ENCODE assay signal across 8 cellular contexts in the genomic region with DNA sequence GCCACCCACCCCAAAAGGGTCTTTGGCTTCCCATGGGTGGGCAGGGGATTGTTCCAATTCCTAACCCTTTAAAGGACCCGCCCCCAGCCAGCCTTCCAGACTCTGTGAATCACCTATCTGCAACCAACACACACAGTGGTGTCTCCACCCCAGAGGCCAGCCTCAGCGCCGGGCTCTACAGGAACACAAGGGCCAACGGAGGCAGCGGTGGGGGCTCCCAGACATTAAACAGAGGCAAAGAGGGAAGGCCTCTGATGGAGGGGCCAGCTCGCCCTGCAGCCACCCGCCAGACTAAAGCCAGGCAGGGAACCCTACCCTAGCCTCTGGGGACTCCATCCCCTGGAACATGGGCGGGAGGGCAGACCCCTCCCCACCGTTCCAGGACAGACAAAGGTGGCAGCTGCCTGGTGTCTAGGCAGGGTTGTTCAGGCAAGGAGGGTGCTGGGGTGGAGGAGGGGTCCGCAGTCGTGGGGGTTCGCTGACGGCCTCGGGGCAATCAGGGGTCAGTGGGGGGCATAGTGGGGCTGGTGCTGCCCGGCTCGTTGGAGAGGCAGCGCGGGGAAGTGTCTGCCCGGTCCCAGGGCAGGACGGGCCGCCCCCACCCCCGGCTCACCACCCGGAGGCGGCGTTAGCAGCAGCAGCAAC. TPM values are rescaled to one million over a fixed set of nuclear protein-coding genes. Genes with fewer than 3 reads are reported as not detected.
DNase-seq lines count a peak whose midpoint lies in the region; ATAC-seq lines count a peak whose summit lies in the region.

No MANE protein-coding gene starts in this region.

- H3K36me3 Mint-ChIP-seq in naive thymus-derived CD4-positive, alpha-beta T cell, result peaks cover 0 to 15% (median 6%) of the 10 kb centered on the region in 5 donors

- DNase-seq in GM04503 (ENCODE audit: low read depth) (peak; percentile 9), SJCRH30 (peak; percentile 36 to 39), epithelial cell of prostate (ENCODE audit: low read depth, low spot score) (no peak), RKO (ENCODE audit: low spot score) (no peak), NCI-H748 treated with DMSO at 0.1 percent for 48 hours (lab: John Stamatoyannopoulos, UW) (no peak), left lobe of liver (ENCODE audit: low spot score) (no peak)
- no peak for DNase-seq in naive thymus-derived CD4-positive, alpha-beta T cell

- H3K27ac Mint-ChIP-seq in naive thymus-derived CD4-positive, alpha-beta T cell, result peak overlapping the region in 8 of 9 donors; percentile 33 to 90 (median 82)

- intact Hi-C loops in naive thymus-derived CD4-positive, alpha-beta T cell (cut with micrococcal nuclease), result loop anchor here in 1 of 2 donors (1.0 kb wide), 1 partner anchor 153 kb away; no protein-coding TSS in a partner anchor

- no peaks in the 10 kb centered on the region for H3K27me3 ChIP-seq in SJCRH30
- no peaks in the 10 kb centered on the region for H3K27me3 ChIP-seq in naive thymus-derived CD4-positive, alpha-beta T cell (ENCODE audit: control insufficient read depth in 2 of 2, insufficient read depth in 2 of 2, low read length in 2 of 2)

- H3K4me3 ChIP-seq in SJCRH30, result peak overlapping the region; percentile 64
- peak overlapping the region; percentile 69 for H3K4me3 ChIP-seq in naive thymus-derived CD4-positive, alpha-beta T cell (ENCODE audit: low read length)

- no peaks in the 10 kb centered on the region for H3K9me3 ChIP-seq in SJCRH30 (replicated peaks)
- H3K9me3 ChIP-seq in naive thymus-derived CD4-positive, alpha-beta T cell (ENCODE audit: control insufficient read depth in 2 of 3, low read length in 3 of 3), result no peaks in the 10 kb centered on the region

- H3K27me3 Mint-ChIP-seq in naive thymus-derived CD4-positive, alpha-beta T cell, result no peaks in the 10 kb centered on the region

- peaks cover 42 to 69% (median 62%) of the 10 kb centered on the region in 7 donors for H3K4me1 Mint-ChIP-seq in naive thymus-derived CD4-positive, alpha-beta T cell

- H3K27ac ChIP-seq in SJCRH30 (0 out of 2 replicates have a peak overlapping the region, but pooled peaks have one; percentile 3), epithelial cell of prostate (peak overlapping the region; percentile 37)
- H3K27ac ChIP-seq in naive thymus-derived CD4-positive, alpha-beta T cell (ENCODE audit: low read depth, low read length), result peak overlapping the region; percentile 72

- no peaks in the 10 kb centered on the region for H3K9me3 Mint-ChIP-seq in naive thymus-derived CD4-positive, alpha-beta T cell

- peak; percentile 2 for ATAC-seq in naive thymus-derived CD4-positive, alpha-beta T cell
- no peak for ATAC-seq in GM18870 (IDR thresholded peaks at IDR 0.05; ENCODE audit: unreplicated experiment)
- no peak for ATAC-seq in left lobe of liver

- CTCF ChIA-PET in naive thymus-derived CD4-positive, alpha-beta T cell (lab: Charles Lee), result interaction anchor here (0.8 to 2.6 kb wide), 4 partner anchors 46 to 103 kb away, joined by 3 to 18 read pairs (median 10); no protein-coding TSS in a partner anchor

- H3K4me1 ChIP-seq in SJCRH30, result peaks cover 8% of the 10 kb centered on the region; the same call in 1 of the 2 replicates
- H3K4me1 ChIP-seq in naive thymus-derived CD4-positive, alpha-beta T cell (ENCODE audit: control insufficient read depth in 2 of 2, insufficient read depth in 2 of 2, low read length in 2 of 2), result peaks cover 28 to 43% of the 10 kb centered on the region in 2 donors

- H3K36me3 ChIP-seq in SJCRH30, result no peaks in the 10 kb centered on the region
- H3K36me3 ChIP-seq in naive thymus-derived CD4-positive, alpha-beta T cell (ENCODE audit: control insufficient read depth in 2 of 3, insufficient read depth in 3 of 3, low read length in 3 of 3), result no peaks in the 10 kb centered on the region

- POLR2A ChIA-PET in naive thymus-derived CD4-positive, alpha-beta T cell (lab: Charles Lee), result interaction anchor here (0.9 to 3.5 kb wide), 12 partner anchors 11 to 67 kb away, joined by 3 to 28 read pairs (median 4); partner anchors contain the start of genes ATRIP, CCDC51 and TMA7

- H3K4me3 Mint-ChIP-seq in naive thymus-derived CD4-positive, alpha-beta T cell, result peak overlapping the region; percentile 68 to 87 (median 82)

RNA-seq across cellular contexts. Expression of gene SHISA5, which starts 0.4 kb away (rescaled TPM):
- total RNA-seq in SJCRH30 (2014; rRNA removed; shearing (Covaris generic)), result 74.9 and 78.1 TPM in 2 replicates
- total RNA-seq in naive thymus-derived CD4-positive, alpha-beta T cell, result 100 to 1,000 TPM; 147 to 236 (median 182) TPM
- polyA plus RNA-seq in naive thymus-derived CD4-positive, alpha-beta T cell, result 100 to 1,000 TPM; 348 to 383 TPM
- 97.9 TPM for total RNA-seq in left lobe of liver

RNA-seq across cellular contexts. Expression of gene PFKFB4, which starts 53.1 kb away (rescaled TPM):
- total RNA-seq in SJCRH30 (2014; rRNA removed; shearing (Covaris generic)), result 8.0 and 8.3 TPM in 2 replicates
- 10 to 100 TPM in 2 of 5 experiments, 1 to 10 TPM in 3; 3.0 to 64.2 (median 3.7) TPM for total RNA-seq in naive thymus-derived CD4-positive, alpha-beta T cell
- 1 to 10 TPM; 2.6 to 3.4 TPM for polyA plus RNA-seq in naive thymus-derived CD4-positive, alpha-beta T cell
- 1.3 TPM for total RNA-seq in left lobe of liver

RNA-seq across cellular contexts. Expression of gene ATRIP, which starts 57.0 kb away (rescaled TPM):
- total RNA-seq in SJCRH30 (2014; rRNA removed; shearing (Covaris generic)), result 12.4 and 12.8 TPM in 2 replicates
- 10 to 100 TPM in 3 of 5 experiments, 1 to 10 TPM in 2; 7.9 to 14.2 (median 12.5) TPM for total RNA-seq in naive thymus-derived CD4-positive, alpha-beta T cell
- polyA plus RNA-seq in naive thymus-derived CD4-positive, alpha-beta T cell, result 10 to 100 TPM; 10.7 to 16.2 TPM
- total RNA-seq in left lobe of liver, result 3.3 TPM

Comparison
In these comparisons a context has a peak if more than half of its experiments do, and no peak if none do; other contexts are left out.
1. DNase-seq: peak in GM04503 (single experiment) and SJCRH30 (2 of 2); none in epithelial cell of prostate (single experiment), naive thymus-derived CD4-positive, alpha-beta T cell (0 of 9), RKO (single experiment), NCI-H748 treated with DMSO at 0.1 percent for 48 hours (single experiment) and left lobe of liver (single experiment).
2. H3K27ac ChIP-seq: peak in every context shown above with its lines; median percentile 72 in naive thymus-derived CD4-positive, alpha-beta T cell; 37 in epithelial cell of prostate; 3 in SJCRH30.